In genomic region chr9:21854119-21854518, GRCh38 we compare ENCODE assay signal across 1 cellular context.
TF ChIP-seq lines count a peak whose summit lies in the region.

No MANE protein-coding gene starts in this region.

TF ChIP-seq in SK-N-SH, 30 proteins besides CTCF, POLR2A, EP300 and RAD21 (continued from another document):
- no peak for TF ChIP-seq REST (IDR thresholded peaks at IDR 0.05; ENCODE audit: low read depth, low read length)
- TF ChIP-seq NRF1 (IDR thresholded peaks at IDR 0.05; ENCODE audit: low read depth, low read length) = no peak
- TF ChIP-seq, protein P1, sequence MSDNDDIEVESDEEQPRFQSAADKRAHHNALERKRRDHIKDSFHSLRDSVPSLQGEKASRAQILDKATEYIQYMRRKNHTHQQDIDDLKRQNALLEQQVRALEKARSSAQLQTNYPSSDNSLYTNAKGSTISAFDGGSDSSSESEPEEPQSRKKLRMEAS (IDR thresholded peaks at IDR 0.05; ENCODE audit: low read depth) = no peak
- TF ChIP-seq CHD2 (IDR thresholded peaks at IDR 0.05; ENCODE audit: low read length, partially characterized antibody) = no peak
- no peak for TF ChIP-seq GATA2 (CRISPR knock-in tag; IDR thresholded peaks at IDR 0.05)
- no peak for TF ChIP-seq FOXM1 (IDR thresholded peaks at IDR 0.05; ENCODE audit: low read depth)
- no peak for TF ChIP-seq EZH2phosphoT487 (IDR thresholded peaks at IDR 0.05; ENCODE audit: borderline replicate concordance, low read depth)
- no peak for TF ChIP-seq FOSL2 (IDR thresholded peaks at IDR 0.05; ENCODE audit: borderline replicate concordance, low read depth)
- TF ChIP-seq, protein P2, sequence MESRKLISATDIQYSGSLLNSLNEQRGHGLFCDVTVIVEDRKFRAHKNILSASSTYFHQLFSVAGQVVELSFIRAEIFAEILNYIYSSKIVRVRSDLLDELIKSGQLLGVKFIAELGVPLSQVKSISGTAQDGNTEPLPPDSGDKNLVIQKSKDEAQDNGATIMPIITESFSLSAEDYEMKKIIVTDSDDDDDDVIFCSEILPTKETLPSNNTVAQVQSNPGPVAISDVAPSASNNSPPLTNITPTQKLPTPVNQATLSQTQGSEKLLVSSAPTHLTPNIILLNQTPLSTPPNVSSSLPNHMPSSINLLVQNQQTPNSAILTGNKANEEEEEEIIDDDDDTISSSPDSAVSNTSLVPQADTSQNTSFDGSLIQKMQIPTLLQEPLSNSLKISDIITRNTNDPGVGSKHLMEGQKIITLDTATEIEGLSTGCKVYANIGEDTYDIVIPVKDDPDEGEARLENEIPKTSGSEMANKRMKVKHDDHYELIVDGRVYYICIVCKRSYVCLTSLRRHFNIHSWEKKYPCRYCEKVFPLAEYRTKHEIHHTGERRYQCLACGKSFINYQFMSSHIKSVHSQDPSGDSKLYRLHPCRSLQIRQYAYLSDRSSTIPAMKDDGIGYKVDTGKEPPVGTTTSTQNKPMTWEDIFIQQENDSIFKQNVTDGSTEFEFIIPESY (IDR thresholded peaks at IDR 0.05; ENCODE audit: borderline replicate concordance, low read depth) = no peak
- TF ChIP-seq USF1 (IDR thresholded peaks at IDR 0.05; ENCODE audit: borderline replicate concordance, low read depth) = no peak
- TF ChIP-seq RXRA (IDR thresholded peaks at IDR 0.05; ENCODE audit: borderline replicate concordance, low read depth) = no peak
- no peak for TF ChIP-seq TEAD4 (IDR thresholded peaks at IDR 0.05; ENCODE audit: borderline replicate concordance, insufficient read depth)
- TF ChIP-seq ELF1 (IDR thresholded peaks at IDR 0.05) = no peak
